Comparison of ENCODE assay signal across 20 cellular contexts in the genomic region with DNA sequence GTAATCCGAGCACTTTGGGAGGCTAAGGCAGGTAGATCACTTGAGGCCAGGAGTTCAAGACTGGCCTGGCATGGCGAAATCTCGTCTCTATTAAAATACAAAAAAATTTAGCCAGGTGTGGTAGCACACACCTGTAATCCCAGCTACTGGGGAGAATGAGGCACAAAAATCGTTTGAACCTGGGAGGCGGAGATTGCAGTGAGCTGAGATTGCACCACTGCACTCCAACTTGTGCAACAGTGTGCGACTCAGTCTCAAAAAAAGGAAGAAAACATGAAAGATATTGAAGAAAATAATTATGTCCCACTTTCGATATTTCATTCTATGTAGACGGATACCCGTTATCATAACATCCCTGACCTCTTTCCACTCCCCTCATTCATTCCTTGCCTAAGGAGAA. TPM values are rescaled to one million over a fixed set of nuclear protein-coding genes. Genes with fewer than 3 reads are reported as not detected.
DNase-seq lines count a peak whose midpoint lies in the region; ATAC-seq, FAIRE-seq and TF ChIP-seq lines count a peak whose summit lies in the region.
"Had no signal": no experiment of that assay in that cellular context is flagged by ENCODE, and none has a peak within 500 bp of the region (broad histone marks: within the 10 kb centered on the region; RNA-seq: fewer than 3 reads in every experiment).

No MANE protein-coding gene starts in this region.

- POLR2A ChIA-PET in GM12878 (lab: Charles Lee) (interaction anchor here (1.0 kb wide), 1 partner anchor 19 kb away, joined by 3 read pairs; a partner anchor contains a TSS), Caco-2 (lab: Charles Lee) (no interaction called here)

- intact Hi-C loops in natural killer cell (cut with micrococcal nuclease) (no loop called here), GM12878 (cut with micrococcal nuclease; ENCODE audit: unreplicated experiment) (no loop called here), Caco-2 (cut with micrococcal nuclease; ENCODE audit: unreplicated experiment) (no loop called here), aorta (cut with DNase I) (no loop called here)

- H3K27ac ChIP-seq in GM12878 (ENCODE audit: control insufficient read depth, insufficient read depth) (no peak overlapping the region), aorta (ENCODE audit: low read depth in 1 of 2, low read length in 2 of 2) (no peak overlapping the region)
- H3K27ac ChIP-seq: SK-N-MC had no signal

- peaks cover 33% of the 10 kb centered on the region for H3K4me1 ChIP-seq in GM12878 (ENCODE audit: control insufficient read depth, insufficient read depth, low read length)
- H3K4me1 ChIP-seq in Caco-2: no peaks in the 10 kb centered on the region
- no peaks in the 10 kb centered on the region for H3K4me1 ChIP-seq in aorta (ENCODE audit: control insufficient read depth in 1 of 2, insufficient read depth in 2 of 2, low read length in 2 of 2)

- no peak for TF ChIP-seq POLR2A in GM12878 (IDR thresholded peaks at IDR 0.05; ENCODE audit: low read depth, low read length)

- no peaks in the 10 kb centered on the region for H4K20me1 ChIP-seq in GM12878 (ENCODE audit: control insufficient read depth, insufficient read depth)

- no TSS peak for BruUV-seq in GM12878 (replicated peaks; lab: Mats Ljungman, UMichigan)
- BruUV-seq in Caco-2 (replicated peaks; lab: Mats Ljungman, UMichigan): no TSS peak

- in situ Hi-C loops in GM12878 (cut with MboI): no loop called here

- H3K79me2 ChIP-seq in GM12878 (ENCODE audit: control insufficient read depth, insufficient read depth, low read length): peaks cover 12% of the 10 kb centered on the region

- CTCF ChIA-PET in GM12878 (lab: Yijun Ruan, JAX): interaction anchor here (0.7 kb wide), 1 partner anchor 816 kb away, joined by 3 read pairs; no protein-coding TSS in a partner anchor
- CTCF ChIA-PET in Caco-2 (lab: Charles Lee): no interaction called here

- H3K9ac ChIP-seq in GM12878 (ENCODE audit: control insufficient read depth, insufficient read depth, low read length): no peak overlapping the region

- H3K9me3 ChIP-seq in GM12878 (replicated peaks; ENCODE audit: control insufficient read depth, insufficient read depth, low read length): peaks cover 2% of the 10 kb centered on the region; the same call in 2 of the 3 replicates
- peaks cover 14% of the 10 kb centered on the region for H3K9me3 ChIP-seq in Caco-2
- no peaks in the 10 kb centered on the region for H3K9me3 ChIP-seq in aorta (ENCODE audit: control insufficient read depth, low read length)

- TF ChIP-seq CTCF in natural killer cell (IDR thresholded peaks at IDR 0.05) (no peak), GM12878 (IDR thresholded peaks at IDR 0.05 in 2 of 3, conservative IDR thresholded peaks at IDR 0.05 in 1 of 3; ENCODE audit: control insufficient read depth in 2 of 3, extremely low read depth in 1 of 3, insufficient read depth in 1 of 3, low read depth in 3 of 3, low read length in 3 of 3) (no peak), Caco-2 (IDR thresholded peaks at IDR 0.05; ENCODE audit: insufficient read depth in 1 of 2, low read depth in 1 of 2, low read length in 1 of 2, severe bottlenecking in 1 of 2, unreplicated experiment in 1 of 2) (no peak)

- H3K27me3 ChIP-seq in GM12878 (replicated peaks in 1 of 2; ENCODE audit: control insufficient read depth in 2 of 2, insufficient read depth in 2 of 2, low read length in 1 of 2) (no peaks in the 10 kb centered on the region), Caco-2 (replicated peaks; ENCODE audit: control insufficient read depth, insufficient read depth, low read length) (no peaks in the 10 kb centered on the region), aorta (ENCODE audit: control insufficient read depth in 1 of 2, insufficient read depth in 2 of 2, low read length in 1 of 2) (no peaks in the 10 kb centered on the region)

- RAD21 ChIA-PET in GM12878 (lab: Charles Lee; ENCODE audit: unreplicated experiment): interaction anchor here (1.1 to 3.7 kb wide), 2 partner anchors 18 to 20 kb away, joined by 5 to 19 read pairs; a partner anchor contains a TSS

- 92% methylated on average over 9 of the region's 9 CpGs for WGBS in GM12878 (ENCODE audit: insufficient coverage, insufficient replicate concordance, low lambda C conversion rate, missing lambda C conversion rate)
- WGBS in aorta, 2 donors: 94 to 95% methylated on average over 9 of the region's 9 CpGs

- no peak for TF ChIP-seq EP300 in GM12878 (IDR thresholded peaks at IDR 0.05; ENCODE audit: borderline replicate concordance in 1 of 2, control insufficient read depth in 1 of 2, low read depth in 2 of 2, low read length in 2 of 2)

- SMC1A ChIA-PET in GM12878 (lab: Charles Lee; ENCODE audit: uncharacterized antibody, unreplicated experiment): interaction anchor here (1.2 to 1.8 kb wide), 5 partner anchors 9 to 102 kb away, joined by 3 to 11 read pairs (median 7); no protein-coding TSS in a partner anchor

- no peaks in the 10 kb centered on the region; a peak in 1 of 4 replicates for H3K36me3 ChIP-seq in GM12878 (ENCODE audit: control insufficient read depth in 2 of 2, insufficient read depth in 2 of 2, low read length in 1 of 2)
- H3K36me3 ChIP-seq in Caco-2 (ENCODE audit: control insufficient read depth, insufficient read depth, low read length): no peaks in the 10 kb centered on the region
- H3K36me3 ChIP-seq in aorta (ENCODE audit: control insufficient read depth in 1 of 2, insufficient read depth in 2 of 2, low read length in 1 of 2): no peaks in the 10 kb centered on the region

- peaks cover 4% of the 10 kb centered on the region for H3K36me3 Mint-ChIP-seq in natural killer cell treated with Interleukin-12 subunit alpha and Interleukin-12 subunit beta and Interleukin-15 and Interleukin-18, amount 100 ng/mL, for 72 hours
- H3K36me3 Mint-ChIP-seq in natural killer cell (peaks cover 9% of the 10 kb centered on the region), Caco-2 (ENCODE audit: insufficient read depth, unreplicated experiment) (no peaks in the 10 kb centered on the region)

- no peak for DNase-seq in natural killer cell treated with Interleukin-12 subunit alpha and Interleukin-12 subunit beta and Interleukin-15 and Interleukin-18, amount 100 ng/mL, for 72 hours (ENCODE audit: low spot score)
- DNase-seq in natural killer cell (no peak), NOMO-1 treated with DMSO at 0.1 percent for 48 hours (lab: John Stamatoyannopoulos, UW; ENCODE audit: unreplicated experiment) (peak; percentile 68), GM12878 (ENCODE audit: low read depth, low spot score) (no peak), SHP77 (lab: John Stamatoyannopoulos, UW) (no peak), AG20443 (ENCODE audit: low spot score) (no peak), Caco-2 (no peak), aorta (no peak)
- DNase-seq: CD4-positive, alpha-beta memory T cell; DND-41; GF-D8; GOT3; KBM-7; NCI-H1417; NCI-H1930; NCI-H2171; NCI-H446 treated with DMSO at 0.1 percent for 48 hours; NCI-H774 had no signal

- no peaks in the 10 kb centered on the region for H3K9me3 Mint-ChIP-seq in natural killer cell treated with Interleukin-12 subunit alpha and Interleukin-12 subunit beta and Interleukin-15 and Interleukin-18, amount 100 ng/mL, for 72 hours
- H3K9me3 Mint-ChIP-seq in natural killer cell (peaks cover 3 to 4% of the 10 kb centered on the region in 2 donors), Caco-2 (ENCODE audit: unreplicated experiment) (peaks cover 14% of the 10 kb centered on the region)

- no peak overlapping the region for H2AFZ ChIP-seq in GM12878 (ENCODE audit: control insufficient read depth, low read depth, low read length)

- H3K4me3 ChIP-seq in GM12878 (no peak overlapping the region), Caco-2 (ENCODE audit: low read depth, low read length) (no peak overlapping the region), aorta (ENCODE audit: low read length in 2 of 2) (no peak overlapping the region)
- H3K4me3 ChIP-seq: SK-N-MC had no signal

- H3K4me3 Mint-ChIP-seq in natural killer cell treated with Interleukin-12 subunit alpha and Interleukin-12 subunit beta and Interleukin-15 and Interleukin-18, amount 100 ng/mL, for 72 hours: no peak overlapping the region
- H3K4me3 Mint-ChIP-seq in natural killer cell (no peak overlapping the region), Caco-2 (ENCODE audit: unreplicated experiment) (no peak overlapping the region)
- H3K4me3 Mint-ChIP-seq: CD4-positive, alpha-beta memory T cell had no signal

- no peak for FAIRE-seq in GM12878 (lab: Jason Lieb, UNC)
- FAIRE-seq: A204.1 had no signal

- peak overlapping the region; percentile 57; the same call in 1 of the 2 replicates for H3K4me2 ChIP-seq in GM12878 (ENCODE audit: control insufficient read depth, insufficient read depth)

- no peaks in the 10 kb centered on the region for H3K27me3 Mint-ChIP-seq in natural killer cell treated with Interleukin-12 subunit alpha and Interleukin-12 subunit beta and Interleukin-15 and Interleukin-18, amount 100 ng/mL, for 72 hours
- H3K27me3 Mint-ChIP-seq in natural killer cell (ENCODE audit: low read depth in 2 of 2) (no peaks in the 10 kb centered on the region), Caco-2 (ENCODE audit: insufficient read depth, unreplicated experiment) (no peaks in the 10 kb centered on the region)
- H3K27me3 Mint-ChIP-seq: CD4-positive, alpha-beta memory T cell had no signal

- H3K27ac Mint-ChIP-seq in natural killer cell treated with Interleukin-12 subunit alpha and Interleukin-12 subunit beta and Interleukin-15 and Interleukin-18, amount 100 ng/mL, for 72 hours: peak overlapping the region; percentile 24 to 34
- no peak overlapping the region for H3K27ac Mint-ChIP-seq in natural killer cell
- no peak overlapping the region for H3K27ac Mint-ChIP-seq in Caco-2 (ENCODE audit: unreplicated experiment)

- no peak for TF ChIP-seq RAD21 in GM12878 (IDR thresholded peaks at IDR 0.05; ENCODE audit: insufficient read depth, low read depth, low read length)

- peaks cover 19 to 26% of the 10 kb centered on the region in 2 donors for H3K4me1 Mint-ChIP-seq in natural killer cell treated with Interleukin-12 subunit alpha and Interleukin-12 subunit beta and Interleukin-15 and Interleukin-18, amount 100 ng/mL, for 72 hours (ENCODE audit: low read depth in 2 of 2)
- peaks cover 24 to 37% of the 10 kb centered on the region in 2 donors for H3K4me1 Mint-ChIP-seq in natural killer cell
- H3K4me1 Mint-ChIP-seq in Caco-2 (ENCODE audit: low read depth, unreplicated experiment): peaks cover 13% of the 10 kb centered on the region

- ATAC-seq in natural killer cell treated with Interleukin-12 subunit alpha and Interleukin-12 subunit beta and Interleukin-15 and Interleukin-18, amount 100 ng/mL, for 72 hours: no peak
- ATAC-seq in natural killer cell: no peak
- ATAC-seq in GM12878: no peak
- no peak for ATAC-seq in aorta (ENCODE audit: low FRiP score)

RNA-seq across cellular contexts. Expression of a gene that starts 19.2 kb away (rescaled TPM):
- total RNA-seq in natural killer cell treated with Interleukin-12 subunit alpha and Interleukin-12 subunit beta and Interleukin-15 and Interleukin-18, amount 100 ng/mL, for 72 hours: 10 to 100 TPM; 50.7 to 85.8 TPM
- 100 to 1,000 TPM; 124 to 156 (median 125) TPM for total RNA-seq in natural killer cell
- total RNA-seq in GM12878 (2013; cell fraction: nucleolus; rRNA removed): 252 and 259 TPM in 2 replicates
- total RNA-seq in GM12878 (2014; rRNA removed): 26.7 and 32.8 TPM in 2 replicates
- 25.9 and 29.5 TPM in 2 replicates for total RNA-seq in GM12878 (2014; rRNA removed; fragmentation: Illumina TruSeq; extraction: Trizol)
- 27.7 and 28.0 TPM in 2 replicates for total RNA-seq in GM12878 (2021)
- polyA plus RNA-seq in GM12878 (2011; ENCODE audit: low read depth): 22.2 TPM
- 40.7 and 43.9 TPM in 2 replicates for polyA plus RNA-seq in GM12878 (2011; rRNA removed)
- polyA plus RNA-seq in GM12878 (2011; cell fraction: cytosol; rRNA removed): 33.3 and 42.0 TPM in 2 replicates
- 116 and 123 TPM in 2 replicates for polyA plus RNA-seq in GM12878 (2011; cell fraction: nucleus; rRNA removed)
- polyA plus RNA-seq in GM12878 (2012): 35.8 and 41.9 TPM in 2 replicates
- 36.0 and 48.1 TPM in 2 replicates for polyA plus RNA-seq in GM12878 (2014; fragmentation: Illumina TruSeq; extraction: Trizol)
- polyA plus RNA-seq in GM12878 (2014; fragmentation: Nextera tagmentation; extraction: Ambion mirVana): 10 to 100 TPM in 1 of 2 experiments, 1 to 10 TPM in 1; 9.4 to 11.5 TPM
- 25.9 and 31.1 TPM in 2 replicates for polyA plus RNA-seq in GM12878 (2014; rRNA removed)
- 10 to 100 TPM; 27.6 to 32.9 TPM for polyA plus RNA-seq in GM12878 (2016; fragmentation: Nextera tagmentation; extraction: Ambion mirVana)
- polyA minus RNA-seq in GM12878 (2011; rRNA and poly(A)+ RNA removed): 24.8 and 27.2 TPM in 2 replicates
- polyA minus RNA-seq in GM12878 (2011; cell fraction: cytosol; rRNA and poly(A)+ RNA removed): 16.6 and 19.1 TPM in 2 replicates
- 32.0 and 47.8 TPM in 2 replicates for polyA minus RNA-seq in GM12878 (2011; cell fraction: nucleus; rRNA and poly(A)+ RNA removed)
- 54.9 and 57.6 TPM in 2 replicates for total RNA-seq in Caco-2 (2022)
- total RNA-seq in aorta: 10 to 100 TPM; 49.2 to 71.5 TPM
- polyA plus RNA-seq in aorta: 10 to 100 TPM in 1 of 2 donors, 1 to 10 TPM in 1; 6.3 to 21.4 TPM

Comparison
In these comparisons a context has a peak if more than half of its experiments do, and no peak if none do; other contexts are left out.
1. H3K27ac Mint-ChIP-seq: peak in natural killer cell treated with Interleukin-12 subunit alpha and Interleukin-12 subunit beta and Interleukin-15 and Interleukin-18, amount 100 ng/mL, for 72 hours (2 of 2); none in natural killer cell (0 of 2) and Caco-2 (single experiment).